ENCODE assay signal across 1 cellular context in genomic region chr22:43411981-43412807, GRCh38.
TF ChIP-seq lines count a peak whose summit lies in the region.

A gene with protein sequence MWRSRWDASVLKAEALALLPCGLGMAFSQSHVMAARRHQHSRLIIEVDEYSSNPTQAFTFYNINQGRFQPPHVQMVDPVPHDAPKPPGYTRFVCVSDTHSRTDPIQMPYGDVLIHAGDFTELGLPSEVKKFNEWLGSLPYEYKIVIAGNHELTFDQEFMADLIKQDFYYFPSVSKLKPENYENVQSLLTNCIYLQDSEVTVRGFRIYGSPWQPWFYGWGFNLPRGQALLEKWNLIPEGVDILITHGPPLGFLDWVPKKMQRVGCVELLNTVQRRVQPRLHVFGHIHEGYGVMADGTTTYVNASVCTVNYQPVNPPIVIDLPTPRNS (plus strand): TSS chr22:43412014. CDS start chr22:43424986, 12,972 bp downstream.

TF ChIP-seq in GM23338, 12 proteins besides CTCF, POLR2A, EP300 and RAD21:
- TF ChIP-seq ZNF462 (CRISPR knock-in tag; IDR thresholded peaks at IDR 0.05) (no peak), EZH2 (IDR thresholded peaks at IDR 0.05; ENCODE audit: low read depth, unreplicated experiment) (peak; percentile 60)
